ENCODE assay signal across 8 cellular contexts in genomic region chr6:148441454-148441911, GRCh38.
DNase-seq lines count a peak whose midpoint lies in the region; ATAC-seq and TF ChIP-seq lines count a peak whose summit lies in the region.

No MANE protein-coding gene starts in this region.

- intact Hi-C loops in dorsolateral prefrontal cortex (cut with DNase I), result no loop called here
- intact Hi-C loops in psoas muscle (cut with DNase I), result no loop called here

- H3K36me3 Mint-ChIP-seq in activated CD4-positive, alpha-beta T cell treated with anti-CD3 and anti-CD28 coated beads, Interleukin-2, amount 10 ng/mL, durations not matched to agents 7 days and 5 days (ENCODE audit: low read depth), result no peaks in the 10 kb centered on the region

- no peak overlapping the region for H3K4me3 Mint-ChIP-seq in activated CD4-positive, alpha-beta T cell treated with anti-CD3 and anti-CD28 coated beads, Interleukin-2, amount 10 ng/mL, durations not matched to agents 7 days and 5 days

- no peak for TF ChIP-seq CTCF in NB4 (IDR thresholded peaks at IDR 0.05; ENCODE audit: low read depth, low read length)
- TF ChIP-seq CTCF in dorsolateral prefrontal cortex (IDR thresholded peaks at IDR 0.05 in 54 of 56, conservative IDR thresholded peaks at IDR 0.05 in 2 of 56; ENCODE audit: low read depth in 1 of 56, partially characterized antibody in 56 of 56), result no peak
- TF ChIP-seq CTCF in psoas muscle (IDR thresholded peaks at IDR 0.05), result no peak

- no peak overlapping the region for H3K27ac Mint-ChIP-seq in activated CD4-positive, alpha-beta T cell treated with anti-CD3 and anti-CD28 coated beads, Interleukin-2, amount 10 ng/mL, durations not matched to agents 7 days and 5 days

- POLR2A ChIA-PET in activated CD4-positive, alpha-beta T cell treated with anti-CD3 and anti-CD28 coated beads, Interleukin-2, amount 10 ng/mL, durations not matched to agents 7 days and 5 days (lab: Charles Lee), result no interaction called here

- H3K36me3 ChIP-seq in psoas muscle (ENCODE audit: insufficient read depth in 1 of 2, low read depth in 1 of 2), result no peaks in the 10 kb centered on the region

- H3K27me3 Mint-ChIP-seq in activated CD4-positive, alpha-beta T cell treated with anti-CD3 and anti-CD28 coated beads, Interleukin-2, amount 10 ng/mL, durations not matched to agents 7 days and 5 days, result peaks cover 23% of the 10 kb centered on the region

- no peak for TF ChIP-seq POLR2A in NB4 (IDR thresholded peaks at IDR 0.05; ENCODE audit: extremely low read depth, insufficient read length)

- no peaks in the 10 kb centered on the region for H3K27me3 ChIP-seq in dorsolateral prefrontal cortex
- no peaks in the 10 kb centered on the region for H3K27me3 ChIP-seq in psoas muscle (ENCODE audit: insufficient read depth in 3 of 3, low read length in 2 of 3)

- H3K9me3 Mint-ChIP-seq in activated CD4-positive, alpha-beta T cell treated with anti-CD3 and anti-CD28 coated beads, Interleukin-2, amount 10 ng/mL, durations not matched to agents 7 days and 5 days, result no peaks in the 10 kb centered on the region

- ATAC-seq in GM21619 (IDR thresholded peaks at IDR 0.05; ENCODE audit: unreplicated experiment) (peak; percentile 61), psoas muscle (peak in 3 of 4 donors; percentile 29 to 43 (median 39)), GM21717 (IDR thresholded peaks at IDR 0.05; ENCODE audit: unreplicated experiment) (no peak), GM18867 (IDR thresholded peaks at IDR 0.05; ENCODE audit: unreplicated experiment) (no peak)

- CTCF ChIA-PET in activated CD4-positive, alpha-beta T cell treated with anti-CD3 and anti-CD28 coated beads, Interleukin-2, amount 10 ng/mL, durations not matched to agents 7 days and 5 days (lab: Charles Lee), result interaction anchor here (1.3 kb wide), 1 partner anchor 13 kb away, joined by 3 read pairs; no protein-coding TSS in a partner anchor

- H3K27ac ChIP-seq in dorsolateral prefrontal cortex, result peak overlapping the region in 56 of 59 donors; percentile 3 to 84 (median 60)
- peak overlapping the region; percentile 58 for H3K27ac ChIP-seq in psoas muscle

- peaks cover 18% of the 10 kb centered on the region for H3K4me1 ChIP-seq in psoas muscle

- WGBS in psoas muscle, 3 donors, result 51 to 52% (median 52%) methylated on average over 4 of the region's 4 CpGs

- H3K4me3 ChIP-seq in NB4 (ENCODE audit: low read depth, low read length) (no peak overlapping the region), dorsolateral prefrontal cortex (peak overlapping the region in 6 of 59 donors; percentile 12 to 46 (median 32)), psoas muscle (no peak overlapping the region)

- H3K9me3 ChIP-seq in psoas muscle, result no peaks in the 10 kb centered on the region

- peaks cover 9% of the 10 kb centered on the region for H3K4me1 Mint-ChIP-seq in activated CD4-positive, alpha-beta T cell treated with anti-CD3 and anti-CD28 coated beads, Interleukin-2, amount 10 ng/mL, durations not matched to agents 7 days and 5 days

- peak; percentile 15 for DNase-seq in NB4 (ENCODE audit: low read depth)
- DNase-seq in dorsolateral prefrontal cortex, result no peak
- no peak for DNase-seq in psoas muscle
- DNase-seq in activated CD4-positive, alpha-beta T cell treated with anti-CD3 and anti-CD28 coated beads, Interleukin-2, amount 10 ng/mL, durations not matched to agents 7 days and 5 days, result no peak
- no peak for DNase-seq in stimulated activated CD4-positive, alpha-beta T cell treated with anti-CD3 and anti-CD28 coated beads, Interleukin-12 subunit alpha, Interleukin-12 subunit beta, amount 100 ng/mL, for 4 hours

Comparison
In these comparisons a context has a peak if more than half of its experiments do, and no peak if none do; other contexts are left out.
1. ATAC-seq: peak in GM21619 (single experiment) and psoas muscle (3 of 4); none in GM21717 (single experiment) and GM18867 (single experiment).